Comparison of ENCODE assay signal across 19 cellular contexts in the genomic region with DNA sequence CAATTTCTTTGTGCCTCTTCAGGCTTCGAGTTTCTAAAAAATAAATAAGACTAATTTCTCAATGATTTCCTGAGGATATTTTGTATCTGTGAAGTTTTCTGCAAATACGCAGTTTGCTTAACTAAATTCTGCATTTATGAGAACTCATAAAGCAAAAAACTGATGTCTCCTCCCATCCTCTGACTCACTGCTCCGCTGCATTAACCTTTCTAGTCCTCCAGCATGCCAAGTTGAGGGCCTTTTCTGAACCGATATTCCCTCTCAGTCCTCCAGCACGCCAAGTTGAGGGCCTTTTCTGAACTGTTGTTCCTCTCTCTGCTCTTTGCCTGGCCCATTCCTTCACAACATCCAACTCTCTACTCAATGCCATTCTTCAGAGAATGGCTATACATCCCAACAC. TPM values are rescaled to one million over a fixed set of nuclear protein-coding genes. Genes with fewer than 3 reads are reported as not detected.
DNase-seq lines count a peak whose midpoint lies in the region; ATAC-seq, FAIRE-seq and TF ChIP-seq lines count a peak whose summit lies in the region.
"Had no signal": no experiment of that assay in that cellular context is flagged by ENCODE, and none has a peak within 500 bp of the region (broad histone marks: within the 10 kb centered on the region; RNA-seq: fewer than 3 reads in every experiment).

No MANE protein-coding gene starts in this region.

- H3K27me3 ChIP-seq in adipocyte (replicated peaks; ENCODE audit: control insufficient read depth, insufficient read depth, low read length) (no peaks in the 10 kb centered on the region), keratinocyte (ENCODE audit: control insufficient read depth, extremely low read depth, insufficient read depth, low read length) (no peaks in the 10 kb centered on the region)
- H3K27me3 ChIP-seq: esophagus muscularis mucosa, left lung, right atrium auricular region, SJCRH30 had no signal

- H2AFZ ChIP-seq in keratinocyte (ENCODE audit: control insufficient read depth, low read length): no peak overlapping the region

- TF ChIP-seq POLR2A in GM12892 (IDR thresholded peaks at IDR 0.05; ENCODE audit: low read depth, low read length): no peak

- H4K20me1 ChIP-seq in keratinocyte (ENCODE audit: control insufficient read depth, extremely low read depth, insufficient read depth, low read length): no peaks in the 10 kb centered on the region

- no peak overlapping the region for H3K27ac ChIP-seq in keratinocyte (ENCODE audit: control insufficient read depth, insufficient read depth, low read length)
- H3K27ac ChIP-seq: left lung, right atrium auricular region, SJCRH30 had no signal

- peak overlapping the region; percentile 49 for H3K4me3 ChIP-seq in adipocyte (ENCODE audit: low read length)
- no peak overlapping the region for H3K4me3 ChIP-seq in keratinocyte (ENCODE audit: control insufficient read depth in 2 of 3, extremely low read depth in 1 of 3, insufficient read depth in 2 of 3, low read depth in 1 of 3, low read length in 3 of 3)
- H3K4me3 ChIP-seq: esophagus muscularis mucosa, left lung, right atrium auricular region, SJCRH30 had no signal

- H3K4me1 ChIP-seq in adipocyte (ENCODE audit: control insufficient read depth, insufficient read depth, low read length) (peaks cover 48% of the 10 kb centered on the region), keratinocyte (ENCODE audit: control insufficient read depth, extremely low read depth, insufficient read depth, low read length) (peaks cover 32% of the 10 kb centered on the region)

- TF ChIP-seq CTCF in keratinocyte (optimal IDR thresholded peaks at IDR 0.05 in 1 of 3, IDR thresholded peaks at IDR 0.05 in 1 of 3, conservative IDR thresholded peaks at IDR 0.05 in 1 of 3; ENCODE audit: extremely low read depth in 1 of 3, insufficient read depth in 2 of 3, low read length in 3 of 3): no peak

- H3K9me3 ChIP-seq in adipocyte (ENCODE audit: control insufficient read depth, low read length) (no peaks in the 10 kb centered on the region), keratinocyte (ENCODE audit: control insufficient read depth, low read depth, low read length) (no peaks in the 10 kb centered on the region)
- H3K9me3 ChIP-seq: esophagus muscularis mucosa, left lung, right atrium auricular region, SJCRH30 had no signal

- in situ Hi-C loops in ACHN (cut with HindIII; ENCODE audit: low pct_ligation_motif_present, low pct_unique_long_range_greater_than_20kb, low sequenced_read_pairs): no loop called here

- dilution Hi-C loops in keratinocyte (cut with MboI; ENCODE audit: extremely low pct_ligation_motif_present, low sequenced_read_pairs): no loop called here

- H3K36me3 ChIP-seq in adipocyte (ENCODE audit: control insufficient read depth, insufficient read depth, low read length, severe bottlenecking) (peaks cover 9% of the 10 kb centered on the region), keratinocyte (ENCODE audit: control insufficient read depth in 2 of 2, extremely low read depth in 1 of 2, insufficient read depth in 2 of 2, low read length in 2 of 2) (no peaks in the 10 kb centered on the region)
- H3K36me3 ChIP-seq: left lung, right atrium auricular region had no signal

- FAIRE-seq in keratinocyte (lab: Jason Lieb, UNC): peak; percentile 17
- FAIRE-seq in GM12892 (lab: Jason Lieb, UNC): no peak

- H3K9ac ChIP-seq in adipocyte (ENCODE audit: low read length) (peak overlapping the region; percentile 24), keratinocyte (ENCODE audit: control insufficient read depth, extremely low read depth, insufficient read depth, low read length) (no peak overlapping the region)

- DNase-seq in ACHN (peak; percentile 36), GM03348 (ENCODE audit: low spot score) (peak; percentile 56), adipocyte (ENCODE audit: low read depth) (peak; percentile 58), keratinocyte (ENCODE audit: low read depth, low spot score) (no peak), GM12892 (ENCODE audit: insufficient read length) (no peak)
- no peak for DNase-seq in stimulated activated naive CD8-positive, alpha-beta T cell treated with anti-CD3 and anti-CD28 coated beads, Interleukin-15, Interleukin-2, amounts not matched to agents 100 U/mL and 50 U/mL, for 24 hours
- DNase-seq: activated CD4-positive, alpha-beta memory T cell treated with anti-CD3 and anti-CD28 coated beads for 36 hours; aorta; dermis blood vessel endothelial cell; DMS 273 treated with DMSO at 0.1 percent for 48 hours; left lung; NCI-H1092 treated with DMSO at 0.1 percent for 48 hours; SJCRH30; stimulated activated CD4-positive, alpha-beta T cell treated with anti-CD3 and anti-CD28 coated beads, Interleukin-2, amount 100 ng/mL, for 24 hours had no signal

- H3K9me1 ChIP-seq in keratinocyte (ENCODE audit: control insufficient read depth, extremely low read depth, insufficient read depth, low read length): no peaks in the 10 kb centered on the region

- no peak for ATAC-seq in HG02970 (IDR thresholded peaks at IDR 0.05; ENCODE audit: low FRiP score, unreplicated experiment)
- ATAC-seq in GM18868 (IDR thresholded peaks at IDR 0.05; ENCODE audit: unreplicated experiment): no peak
- ATAC-seq in stimulated activated naive CD8-positive, alpha-beta T cell treated with anti-CD3 and anti-CD28 coated beads, Interleukin-15, Interleukin-2, amounts not matched to agents 100 U/mL and 50 U/mL, for 24 hours: no peak
- ATAC-seq: activated T-helper 17 cell treated with anti-CD3 and anti-CD28 coated beads, Interleukin-2, amount 50 U/mL, for 72 hours; left lung had no signal

- peaks cover 41% of the 10 kb centered on the region for H3K79me2 ChIP-seq in keratinocyte (ENCODE audit: control insufficient read depth, insufficient read depth, low read length)

- H3K4me2 ChIP-seq in keratinocyte (ENCODE audit: control insufficient read depth, extremely low read depth, insufficient read depth, low read depth, low read length): peak overlapping the region; percentile 31

RNA-seq across cellular contexts. Expression of a gene that starts 3.2 kb away (rescaled TPM):
- 9.9 to 18.8 TPM (median 12.7 TPM) in 3 replicates for polyA plus RNA-seq in keratinocyte
- 26.2 TPM for polyA plus RNA-seq in keratinocyte (2011; ENCODE audit: low read depth)
- polyA plus RNA-seq in keratinocyte (2011; cell fraction: cytosol; rRNA removed): 10.3 and 17.0 TPM in 2 replicates
- 18.3 and 22.2 TPM in 2 replicates for polyA plus RNA-seq in keratinocyte (2011; cell fraction: nucleus; rRNA removed)
- polyA plus RNA-seq in keratinocyte (2012; ENCODE audit: low replicate concordance): 11.5 and 26.4 TPM in 2 replicates
- polyA minus RNA-seq in keratinocyte: 21.6 to 50.5 TPM (median 24.4 TPM) in 3 replicates
- polyA minus RNA-seq in keratinocyte (2011; cell fraction: cytosol; rRNA and poly(A)+ RNA removed): 18.8 TPM
- 22.4 and 40.6 TPM in 2 replicates for polyA minus RNA-seq in keratinocyte (2011; cell fraction: nucleus; rRNA and poly(A)+ RNA removed)
- 21.3 TPM for polyA plus RNA-seq in GM12892 (2012; ENCODE audit: missing spikeins)

Comparison
In these comparisons a context has a peak if more than half of its experiments do, and no peak if none do; other contexts are left out.
1. DNase-seq: peak in ACHN (single experiment), GM03348 (single experiment) and adipocyte (single experiment); none in keratinocyte (single experiment), GM12892 (single experiment) and stimulated activated naive CD8-positive, alpha-beta T cell treated with anti-CD3 and anti-CD28 coated beads, Interleukin-15, Interleukin-2, amounts not matched to agents 100 U/mL and 50 U/mL, for 24 hours (single experiment).